Comparison of ENCODE assay signal across 21 cellular contexts in genomic region chr5:78492216-78492615, GRCh38.
DNase-seq lines count a peak whose midpoint lies in the region; ATAC-seq and TF ChIP-seq lines count a peak whose summit lies in the region.
"Had no signal": no experiment of that assay in that cellular context is flagged by ENCODE, and none has a peak within 500 bp of the region (broad histone marks: within the 10 kb centered on the region; RNA-seq: fewer than 3 reads in every experiment).

No MANE protein-coding gene starts in this region.

- H3F3A ChIP-seq in SK-N-SH (replicated peaks; ENCODE audit: insufficient read depth) (peaks cover 4% of the 10 kb centered on the region), OCI-LY1 (ENCODE audit: insufficient read depth, low read length) (no peaks in the 10 kb centered on the region)

- H3K27me3 Mint-ChIP-seq in endodermal cell (ENCODE audit: insufficient read depth), result no peaks in the 10 kb centered on the region
- H3K27me3 Mint-ChIP-seq in stimulated activated naive B cell treated with anti-CD40 and anti-IgM and Interleukin-4, amounts not matched to agents 10 μg/mL and 1 μg/mL and 100 μg/mL, for 72 hours, result no peaks in the 10 kb centered on the region

- no peak for TF ChIP-seq POLR2A in Peyer's patch (IDR thresholded peaks at IDR 0.05)

- H3K27me3 ChIP-seq in SK-N-SH (ENCODE audit: insufficient read depth) (no peaks in the 10 kb centered on the region), OCI-LY1 (ENCODE audit: insufficient read depth, low read length) (no peaks in the 10 kb centered on the region), endodermal cell (ENCODE audit: control insufficient read depth, insufficient read depth, low read length, poor library complexity, severe bottlenecking) (no peaks in the 10 kb centered on the region), Peyer's patch (no peaks in the 10 kb centered on the region)
- H3K27me3 ChIP-seq: SJCRH30 had no signal

- H3K4me2 ChIP-seq in SK-N-SH (no peak overlapping the region), OCI-LY1 (ENCODE audit: low read length) (no peak overlapping the region)

- H3K4me1 ChIP-seq in SK-N-SH (ENCODE audit: control insufficient read depth in 1 of 2, insufficient read depth in 2 of 2, low read depth in 1 of 2, low read length in 1 of 2) (peaks cover 5 to 22% of the 10 kb centered on the region in 2 experiments; a peak in 1 of 4 replicates), OCI-LY1 (ENCODE audit: insufficient read depth, low read length, severe bottlenecking) (peaks cover 42% of the 10 kb centered on the region), endodermal cell (ENCODE audit: control insufficient read depth, insufficient read depth, low read length) (peaks cover 5% of the 10 kb centered on the region), Peyer's patch (peaks cover 0 to 9% (median 0%) of the 10 kb centered on the region in 4 donors)
- H3K4me1 ChIP-seq: SJCRH30 had no signal

- H3K27ac Mint-ChIP-seq in endodermal cell, result peak overlapping the region; percentile 66
- H3K27ac Mint-ChIP-seq in stimulated activated naive B cell treated with anti-CD40 and anti-IgM and Interleukin-4, amounts not matched to agents 10 μg/mL and 1 μg/mL and 100 μg/mL, for 72 hours, result peak overlapping the region; percentile 87
- H3K27ac Mint-ChIP-seq: CD8-positive, alpha-beta T cell had no signal

- WGBS in SK-N-SH (ENCODE audit: low lambda C conversion rate), result 94% methylated on average over 2 of the region's 2 CpGs
- WGBS in endodermal cell (ENCODE audit: insufficient coverage in 1 of 2, insufficient read length in 1 of 2), 2 experiments, result 92 to 94% methylated on average over 2 of the region's 2 CpGs

- no peak overlapping the region for H3K9ac ChIP-seq in SK-N-SH
- H3K9ac ChIP-seq in OCI-LY1 (ENCODE audit: low read length), result no peak overlapping the region
- H3K9ac ChIP-seq in endodermal cell (ENCODE audit: extremely low read depth, low read length, poor library complexity, severe bottlenecking), result no peak overlapping the region

- peaks cover 26 to 31% of the 10 kb centered on the region in 2 experiments for H3K36me3 ChIP-seq in SK-N-SH (replicated peaks in 1 of 2; ENCODE audit: control insufficient read depth in 1 of 2, insufficient read depth in 2 of 2, low read length in 1 of 2)
- H3K36me3 ChIP-seq in OCI-LY1 (ENCODE audit: insufficient read depth, low read length), result peaks cover 54% of the 10 kb centered on the region
- H3K36me3 ChIP-seq in endodermal cell (ENCODE audit: control insufficient read depth, insufficient read depth, low read length), result peaks cover 83% of the 10 kb centered on the region
- peaks cover 0 to 24% (median 6%) of the 10 kb centered on the region in 3 donors for H3K36me3 ChIP-seq in Peyer's patch

- POLR2A ChIA-PET in SK-N-SH (lab: Yijun Ruan, JAX), result no interaction called here

- H4K20me1 ChIP-seq in SK-N-SH (ENCODE audit: insufficient read depth) (no peaks in the 10 kb centered on the region), OCI-LY1 (ENCODE audit: insufficient read depth, low read length) (no peaks in the 10 kb centered on the region)

- H3K27ac ChIP-seq in SK-N-SH (ENCODE audit: low read depth in 2 of 2, low read length in 1 of 2) (peak overlapping the region; percentile 14 to 28; a peak in 2 of 4 replicates), OCI-LY1 (ENCODE audit: low read depth, low read length, poor library complexity, severe bottlenecking) (peak overlapping the region; percentile 98), endodermal cell (ENCODE audit: low read depth, low read length) (no peak overlapping the region), Peyer's patch (no peak overlapping the region)
- H3K27ac ChIP-seq: SJCRH30 had no signal

- no peak overlapping the region for H3K4me3 ChIP-seq in SK-N-SH (ENCODE audit: low read depth in 2 of 2, low read length in 1 of 2)
- H3K4me3 ChIP-seq in OCI-LY1 (ENCODE audit: low read depth, low read length, poor library complexity, severe bottlenecking), result no peak overlapping the region
- no peak overlapping the region for H3K4me3 ChIP-seq in endodermal cell (ENCODE audit: low read length)
- no peak overlapping the region for H3K4me3 ChIP-seq in Peyer's patch
- H3K4me3 ChIP-seq: GM12878, SJCRH30 had no signal

- H3K4me3 Mint-ChIP-seq in endodermal cell, result no peak overlapping the region
- no peak overlapping the region for H3K4me3 Mint-ChIP-seq in stimulated activated naive B cell treated with anti-CD40 and anti-IgM and Interleukin-4, amounts not matched to agents 10 μg/mL and 1 μg/mL and 100 μg/mL, for 72 hours
- H3K4me3 Mint-ChIP-seq: CD8-positive, alpha-beta T cell had no signal

- H2AFZ ChIP-seq in SK-N-SH (ENCODE audit: low read depth) (no peak overlapping the region), OCI-LY1 (ENCODE audit: low read length) (no peak overlapping the region)

- no peak for TF ChIP-seq EP300 in SK-N-SH (IDR thresholded peaks at IDR 0.05; ENCODE audit: borderline replicate concordance in 1 of 2, low read depth in 1 of 2, low read length in 1 of 2)

- H3K4me1 Mint-ChIP-seq in endodermal cell, result peaks cover 38% of the 10 kb centered on the region
- H3K4me1 Mint-ChIP-seq in stimulated activated naive B cell treated with anti-CD40 and anti-IgM and Interleukin-4, amounts not matched to agents 10 μg/mL and 1 μg/mL and 100 μg/mL, for 72 hours, result peaks cover 18 to 29% of the 10 kb centered on the region in 2 donors

- CTCF ChIA-PET in SK-N-SH (lab: Yijun Ruan, JAX), result interaction anchor here (0.8 to 2.3 kb wide), 7 partner anchors 13 to 135 kb away, joined by 3 to 10 read pairs (median 4); no protein-coding TSS in a partner anchor

- TF ChIP-seq CTCF in SK-N-SH (IDR thresholded peaks at IDR 0.05) (no peak), OCI-LY1 (IDR thresholded peaks at IDR 0.05; ENCODE audit: low read length) (peak; percentile 37; the same call in 1 of the 2 replicates), endodermal cell (conservative IDR thresholded peaks at IDR 0.05) (no peak), Peyer's patch (IDR thresholded peaks at IDR 0.05) (no peak)

- H3K9me3 ChIP-seq in SK-N-SH (no peaks in the 10 kb centered on the region), OCI-LY1 (ENCODE audit: low read length) (no peaks in the 10 kb centered on the region), endodermal cell (ENCODE audit: control insufficient read depth, low read length) (no peaks in the 10 kb centered on the region), Peyer's patch (no peaks in the 10 kb centered on the region)
- H3K9me3 ChIP-seq: SJCRH30 had no signal

- no peaks in the 10 kb centered on the region for H3K9me3 Mint-ChIP-seq in endodermal cell
- H3K9me3 Mint-ChIP-seq in stimulated activated naive B cell treated with anti-CD40 and anti-IgM and Interleukin-4, amounts not matched to agents 10 μg/mL and 1 μg/mL and 100 μg/mL, for 72 hours, result no peaks in the 10 kb centered on the region
- H3K9me3 Mint-ChIP-seq: CD8-positive, alpha-beta T cell had no signal

- no peaks in the 10 kb centered on the region for H3K9me2 ChIP-seq in SK-N-SH
- no peaks in the 10 kb centered on the region for H3K9me2 ChIP-seq in OCI-LY1 (ENCODE audit: low read depth, low read length)

- peak; percentile 39; the same call in 1 of the 2 replicates for TF ChIP-seq RAD21 in SK-N-SH (IDR thresholded peaks at IDR 0.05; ENCODE audit: low read length)

- no peak for ATAC-seq in SK-N-SH treated with all-trans-retinoic acid at 6 μM for 48 hours
- no peak for ATAC-seq in stimulated activated naive B cell treated with anti-CD40 and anti-IgM and Interleukin-4, amounts not matched to agents 10 μg/mL and 1 μg/mL and 100 μg/mL, for 72 hours (replicated peaks)
- ATAC-seq: CD8-positive, alpha-beta T cell; GM12878 had no signal

- no peak for DNase-seq in SK-N-SH
- no peak for DNase-seq in endodermal cell
- DNase-seq in stimulated activated naive B cell treated with anti-CD40 and anti-IgM and Interleukin-4, amounts not matched to agents 10 μg/mL and 1 μg/mL and 100 μg/mL, for 72 hours, result no peak
- DNase-seq in NCI-H2029 treated with DMSO at 0.1 percent for 48 hours (lab: John Stamatoyannopoulos, UW), result no peak
- no peak for DNase-seq in Peyer's patch
- DNase-seq in stimulated activated CD4-positive, alpha-beta T cell treated with anti-CD3 and anti-CD28 coated beads, Interleukin-15, amount 100 ng/mL, for 24 hours, result no peak
- DNase-seq: 8988T; CD8-positive, alpha-beta T cell; DMS79 treated with DMSO at 0.1 percent for 48 hours; IMR-90; Kasumi-1; NCI-H1436; NCI-H2029; NCI-H2227 treated with DMSO at 0.1 percent for 48 hours; NCI-H524; RPMI8226; SJCRH30; SW 1271 had no signal

- H3K79me2 ChIP-seq in SK-N-SH (ENCODE audit: insufficient read depth), result peaks cover 78% of the 10 kb centered on the region
- peaks cover 19% of the 10 kb centered on the region for H3K79me2 ChIP-seq in OCI-LY1 (ENCODE audit: insufficient read depth, low read length)

- H3K36me3 Mint-ChIP-seq in endodermal cell (ENCODE audit: low read depth), result peaks cover 77% of the 10 kb centered on the region
- peaks cover 19 to 20% of the 10 kb centered on the region in 2 donors for H3K36me3 Mint-ChIP-seq in stimulated activated naive B cell treated with anti-CD40 and anti-IgM and Interleukin-4, amounts not matched to agents 10 μg/mL and 1 μg/mL and 100 μg/mL, for 72 hours

TF ChIP-seq in SK-N-SH, 30 proteins besides CTCF, POLR2A, EP300 and RAD21:
- TF ChIP-seq FOXM1 (IDR thresholded peaks at IDR 0.05; ENCODE audit: low read depth) (no peak), CHD2 (IDR thresholded peaks at IDR 0.05; ENCODE audit: low read length, partially characterized antibody) (no peak), TEAD4 (IDR thresholded peaks at IDR 0.05; ENCODE audit: borderline replicate concordance, insufficient read depth) (no peak)

TF ChIP-seq in SK-N-SH treated with all-trans-retinoic acid at 6 μM for 48 hours, 23 proteins besides CTCF, POLR2A, EP300 and RAD21 (continues in another document):
- TF ChIP-seq ISL1 (CRISPR knock-in tag; IDR thresholded peaks at IDR 0.05), result no peak
- no peak for TF ChIP-seq CSDC2 (CRISPR knock-in tag; IDR thresholded peaks at IDR 0.05)

Comparison
In these comparisons a context has a peak if more than half of its experiments do, and no peak if none do; other contexts are left out.
1. H3K27ac ChIP-seq: peak in SK-N-SH (2 of 2) and OCI-LY1 (single experiment); none in endodermal cell (single experiment) and Peyer's patch (0 of 4).